In genomic region chr2:75432761-75433361, GRCh38 we compare ENCODE assay signal across 10 cellular contexts.
DNase-seq lines count a peak whose midpoint lies in the region; ATAC-seq and TF ChIP-seq lines count a peak whose summit lies in the region.
"Had no signal": no experiment of that assay in that cellular context is flagged by ENCODE, and none has a peak within 500 bp of the region (broad histone marks: within the 10 kb centered on the region; RNA-seq: fewer than 3 reads in every experiment).

No MANE protein-coding gene starts in this region.

- H3K36me3 ChIP-seq in DND-41 (ENCODE audit: insufficient read depth, low read length), result no peaks in the 10 kb centered on the region
- H3K36me3 ChIP-seq: uterus had no signal

- ATAC-seq in DND-41 (ENCODE audit: insufficient read depth, low read depth) (peak; percentile 98), GM19397 (IDR thresholded peaks at IDR 0.05; ENCODE audit: unreplicated experiment) (peak; percentile 85), HG03135 (IDR thresholded peaks at IDR 0.05; ENCODE audit: unreplicated experiment) (peak; percentile 87)

- peak overlapping the region; percentile 10; the same call in 1 of the 2 replicates for H3K4me2 ChIP-seq in DND-41 (ENCODE audit: insufficient read depth, low read length)

- H3K9ac ChIP-seq in DND-41 (ENCODE audit: low read depth, low read length), result peak overlapping the region; percentile 41

- peak overlapping the region; percentile 56 for H2AFZ ChIP-seq in DND-41 (ENCODE audit: low read depth, low read length)

- H3K4me3 ChIP-seq in DND-41 (ENCODE audit: low read depth in 1 of 2, low read length in 2 of 2), result no peak overlapping the region; a peak in 1 of 4 replicates
- no peak overlapping the region for H3K4me3 ChIP-seq in epithelial cell of proximal tubule (ENCODE audit: low read depth, low read length)
- H3K4me3 ChIP-seq: uterus had no signal

- DNase-seq in DND-41 (peak; percentile 74), epithelial cell of proximal tubule (ENCODE audit: low read depth) (peak; percentile 93), cortex of kidney (lab: John Stamatoyannopoulos, UW) (no peak), NCI-H446 treated with DMSO at 0.1 percent for 48 hours (lab: John Stamatoyannopoulos, UW) (no peak), NCI-H2196 treated with DMSO at 0.1 percent for 48 hours (lab: John Stamatoyannopoulos, UW; ENCODE audit: unreplicated experiment) (no peak)
- no peak for DNase-seq in activated CD4-positive, alpha-beta T cell treated with anti-CD3 and anti-CD28 coated beads for 4 hours
- DNase-seq: Caco-2, uterus had no signal

- H3K79me2 ChIP-seq in DND-41 (ENCODE audit: insufficient read depth, low read length), result no peaks in the 10 kb centered on the region

- peak overlapping the region; percentile 81 for H3K27ac ChIP-seq in DND-41 (ENCODE audit: low read length)
- H3K27ac ChIP-seq: uterus had no signal

- H3K4me1 ChIP-seq in DND-41 (ENCODE audit: insufficient read depth, low read length), result peaks cover 25% of the 10 kb centered on the region
- H3K4me1 ChIP-seq: uterus had no signal

- H3K9me3 ChIP-seq in DND-41 (ENCODE audit: insufficient read depth, low read length, severe bottlenecking), result no peaks in the 10 kb centered on the region
- H3K9me3 ChIP-seq: Caco-2, uterus had no signal

- no peaks in the 10 kb centered on the region for H3K27me3 ChIP-seq in DND-41 (ENCODE audit: insufficient read depth, low read length, poor library complexity)
- H3K27me3 ChIP-seq: uterus had no signal

- TF ChIP-seq CTCF in DND-41 (IDR thresholded peaks at IDR 0.05; ENCODE audit: borderline replicate concordance, extremely low read depth, low read length, poor library complexity, severe bottlenecking), result peak; percentile 15
- TF ChIP-seq CTCF in epithelial cell of proximal tubule (conservative IDR thresholded peaks at IDR 0.05; ENCODE audit: low read depth, low read length), result no peak

- no peaks in the 10 kb centered on the region for H4K20me1 ChIP-seq in DND-41 (ENCODE audit: insufficient read depth, low read length)

Comparison
In these comparisons a context has a peak if more than half of its experiments do, and no peak if none do; other contexts are left out.
1. DNase-seq: peak in DND-41 (single experiment) and epithelial cell of proximal tubule (single experiment); none in activated CD4-positive, alpha-beta T cell treated with anti-CD3 and anti-CD28 coated beads for 4 hours (0 of 2), cortex of kidney (single experiment), NCI-H446 treated with DMSO at 0.1 percent for 48 hours (single experiment) and NCI-H2196 treated with DMSO at 0.1 percent for 48 hours (single experiment).
2. Peak in every context shown above with its lines, with median percentiles within 50 percentile points of each other: ATAC-seq.